In the genomic region with DNA sequence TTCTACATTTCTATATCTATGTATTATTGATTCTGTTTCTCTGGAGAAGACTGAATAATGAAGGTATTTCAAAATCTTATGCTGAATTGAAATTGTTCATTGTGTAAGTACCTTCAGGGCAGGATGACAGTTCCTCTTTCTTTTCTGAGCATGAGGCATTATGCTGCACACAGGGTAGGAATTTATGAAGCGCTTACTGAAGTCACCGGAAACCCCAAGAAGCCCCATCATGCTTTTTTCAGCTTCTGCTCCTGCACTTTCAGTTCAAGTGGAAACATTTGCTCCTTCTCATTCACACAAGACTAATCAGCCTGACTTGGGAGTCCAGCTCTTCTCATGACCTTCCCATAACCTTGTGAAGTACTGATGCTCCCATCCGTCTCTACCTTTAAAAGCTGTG, we compare ENCODE assay signal across 11 cellular contexts.
A peak's percentile ranks its signal among the peaks of the same experiment; 100 is the strongest.
DNase-seq lines count a peak whose midpoint lies in the region; ATAC-seq, FAIRE-seq and TF ChIP-seq lines count a peak whose summit lies in the region.
"Had no signal": no experiment of that assay in that cellular context is flagged by ENCODE, and none has a peak within 500 bp of the region (broad histone marks: within the 10 kb centered on the region; RNA-seq: fewer than 3 reads in every experiment).

No MANE protein-coding gene starts in this region.

- ATAC-seq in HG02885 (IDR thresholded peaks at IDR 0.05; ENCODE audit: poor library complexity, unreplicated experiment): peak; percentile 85
- ATAC-seq in psoas muscle: no peak
- no peak for ATAC-seq in left ventricle myocardium superior

- no peak overlapping the region for H3K4me3 ChIP-seq in psoas muscle
- H3K4me3 ChIP-seq: HAP-1 had no signal

- H3K27me3 Mint-ChIP-seq in CD14-positive monocyte (ENCODE audit: low read depth in 3 of 3): peaks cover 1 to 5% (median 3%) of the 10 kb centered on the region in 3 donors
- no peaks in the 10 kb centered on the region for H3K27me3 Mint-ChIP-seq in T-helper 2 cell treated with Interferon-gamma antibody and Interleukin-4, amounts not matched to agents 5 μg/mL and 100 μg/mL, for 36 hours (ENCODE audit: low read depth)

- TF ChIP-seq CTCF in CD14-positive monocyte (IDR thresholded peaks at IDR 0.05): no peak
- TF ChIP-seq CTCF in psoas muscle (IDR thresholded peaks at IDR 0.05): no peak

- H3K9me3 Mint-ChIP-seq in CD14-positive monocyte: peaks cover 0 to 4% (median 0%) of the 10 kb centered on the region in 7 donors
- H3K9me3 Mint-ChIP-seq in T-helper 2 cell treated with Interferon-gamma antibody and Interleukin-4, amounts not matched to agents 5 μg/mL and 100 μg/mL, for 36 hours: no peaks in the 10 kb centered on the region

- peak overlapping the region; percentile 44 to 92 (median 85) for H3K27ac Mint-ChIP-seq in CD14-positive monocyte
- H3K27ac Mint-ChIP-seq in T-helper 2 cell treated with Interferon-gamma antibody and Interleukin-4, amounts not matched to agents 5 μg/mL and 100 μg/mL, for 36 hours: no peak overlapping the region
- H3K27ac Mint-ChIP-seq: progenitor cell of endocrine pancreas had no signal

- H3K4me3 Mint-ChIP-seq in CD14-positive monocyte: no peak overlapping the region
- no peak overlapping the region for H3K4me3 Mint-ChIP-seq in T-helper 2 cell treated with Interferon-gamma antibody and Interleukin-4, amounts not matched to agents 5 μg/mL and 100 μg/mL, for 36 hours

- peaks cover 37% of the 10 kb centered on the region for H3K4me1 Mint-ChIP-seq in CD14-positive monocyte
- no peaks in the 10 kb centered on the region for H3K4me1 Mint-ChIP-seq in T-helper 2 cell treated with Interferon-gamma antibody and Interleukin-4, amounts not matched to agents 5 μg/mL and 100 μg/mL, for 36 hours (ENCODE audit: low read depth)

- 88 to 92% (median 89%) methylated on average over 3 of the region's 3 CpGs for WGBS in psoas muscle, 3 donors

- no peaks in the 10 kb centered on the region for H3K36me3 Mint-ChIP-seq in CD14-positive monocyte
- no peaks in the 10 kb centered on the region for H3K36me3 Mint-ChIP-seq in T-helper 2 cell treated with Interferon-gamma antibody and Interleukin-4, amounts not matched to agents 5 μg/mL and 100 μg/mL, for 36 hours (ENCODE audit: low read depth)

- no peaks in the 10 kb centered on the region for H3K9me3 ChIP-seq in psoas muscle
- H3K9me3 ChIP-seq: HAP-1 had no signal

- H3K27me3 ChIP-seq in psoas muscle (ENCODE audit: insufficient read depth in 3 of 3, low read length in 2 of 3): peaks cover 0 to 2% (median 0%) of the 10 kb centered on the region in 3 donors

- no peaks in the 10 kb centered on the region for H3K36me3 ChIP-seq in psoas muscle (ENCODE audit: insufficient read depth in 1 of 2, low read depth in 1 of 2)
- H3K36me3 ChIP-seq: HAP-1 had no signal

- DNase-seq in CD14-positive monocyte (ENCODE audit: low spot score) (peak; percentile 56), GM19239 (ENCODE audit: insufficient read length, low spot score) (peak; percentile 9), SKM-1 (lab: John Stamatoyannopoulos, UW; ENCODE audit: unreplicated experiment) (peak; percentile 87), glomerular visceral epithelial cell (ENCODE audit: extremely low spot score) (no peak), psoas muscle (no peak), left ventricle myocardium superior (no peak)
- no peak for DNase-seq in T-helper 2 cell treated with Interferon-gamma antibody and Interleukin-4, amounts not matched to agents 5 μg/mL and 100 μg/mL, for 36 hours (ENCODE audit: low spot score)
- DNase-seq: NCI-H345 had no signal

- FAIRE-seq in GM19239 (lab: Jason Lieb, UNC): peak; percentile 88

- no peak overlapping the region for H3K27ac ChIP-seq in psoas muscle

- intact Hi-C loops in CD14-positive monocyte (cut with micrococcal nuclease): no loop called here
- intact Hi-C loops in psoas muscle (cut with DNase I): no loop called here
- intact Hi-C loops in left ventricle myocardium superior (cut with micrococcal nuclease): no loop called here

- no peaks in the 10 kb centered on the region for H3K4me1 ChIP-seq in psoas muscle
- H3K4me1 ChIP-seq: HAP-1 had no signal

Comparison
In these comparisons a context has a peak if more than half of its experiments do, and no peak if none do; other contexts are left out.
1. DNase-seq: peak in CD14-positive monocyte (single experiment), GM19239 (single experiment) and SKM-1 (single experiment); none in glomerular visceral epithelial cell (single experiment), psoas muscle (0 of 2), left ventricle myocardium superior (single experiment) and T-helper 2 cell treated with Interferon-gamma antibody and Interleukin-4, amounts not matched to agents 5 μg/mL and 100 μg/mL, for 36 hours (single experiment).